26 cellular contexts compared by ENCODE assay signal in genomic region chr17:78515480-78515879, GRCh38.
A peak's percentile ranks its signal among the peaks of the same experiment; 100 is the strongest.
DNase-seq lines count a peak whose midpoint lies in the region; ATAC-seq, FAIRE-seq and TF ChIP-seq lines count a peak whose summit lies in the region.
"Had no signal": no experiment of that assay in that cellular context is flagged by ENCODE, and none has a peak within 500 bp of the region (broad histone marks: within the 10 kb centered on the region; RNA-seq: fewer than 3 reads in every experiment).

No MANE protein-coding gene starts in this region.

- DNase-seq in Right ventricle myocardium superior (no peak), right atrium auricular region (ENCODE audit: low spot score) (no peak), endodermal cell (peak; percentile 22), kidney (peak; percentile 7), aorta (peak; percentile 2 to 17), T-helper 2 cell (no peak), HPDE6-E6E7 (ENCODE audit: extremely low spot score) (no peak)
- DNase-seq: 8988T; ACHN; AML-193; BE2C; CD4-positive, alpha-beta T cell; CD8-positive, alpha-beta memory T cell; DMS 273 treated with DMSO at 0.1 percent for 48 hours; DMS79; EL; GDM1; GM23248; H9 had no signal

- no peaks in the 10 kb centered on the region for H3K9me3 ChIP-seq in right atrium auricular region
- H3K9me3 ChIP-seq in endodermal cell (ENCODE audit: control insufficient read depth, low read length): no peaks in the 10 kb centered on the region
- H3K9me3 ChIP-seq in kidney (ENCODE audit: control insufficient read depth in 1 of 2, low read length in 2 of 2): no peaks in the 10 kb centered on the region
- no peaks in the 10 kb centered on the region for H3K9me3 ChIP-seq in aorta (ENCODE audit: control insufficient read depth, low read length)
- H3K9me3 ChIP-seq: A549; BE2C; BLaER1 treated with 17β-estradiol and CSF1 and Interleukin-3, amounts not matched to agents 10 nM and 100 nM had no signal

- WGBS in endodermal cell (ENCODE audit: insufficient coverage in 1 of 2, insufficient read length in 1 of 2), 2 experiments: 83 to 86% methylated on average over 2 to 4 of the region's 4 CpGs
- 27 to 56% methylated on average over 4 of the region's 4 CpGs for WGBS in aorta, 2 donors

- TF ChIP-seq CTCF in right atrium auricular region (IDR thresholded peaks at IDR 0.05) (no peak), endodermal cell (conservative IDR thresholded peaks at IDR 0.05) (no peak), kidney (IDR thresholded peaks at IDR 0.05; ENCODE audit: borderline replicate concordance, extremely low read depth, insufficient read depth) (no peak)

- H3K27ac Mint-ChIP-seq in endodermal cell: no peak overlapping the region
- H3K27ac Mint-ChIP-seq: CD14-positive monocyte; CD4-positive, alpha-beta T cell; CD8-positive, alpha-beta memory T cell; H9 had no signal

- peaks cover 2% of the 10 kb centered on the region for H3K9me3 Mint-ChIP-seq in endodermal cell
- H3K9me3 Mint-ChIP-seq: CD4-positive, alpha-beta T cell; CD8-positive, alpha-beta memory T cell had no signal

- H3K36me3 Mint-ChIP-seq in endodermal cell (ENCODE audit: low read depth): no peaks in the 10 kb centered on the region
- H3K36me3 Mint-ChIP-seq: CD14-positive monocyte; CD8-positive, alpha-beta memory T cell had no signal

- no peaks in the 10 kb centered on the region for H3K4me1 Mint-ChIP-seq in endodermal cell
- H3K4me1 Mint-ChIP-seq: CD14-positive monocyte; CD8-positive, alpha-beta memory T cell; H9 had no signal

- H3K27me3 Mint-ChIP-seq in endodermal cell (ENCODE audit: insufficient read depth): no peaks in the 10 kb centered on the region
- H3K27me3 Mint-ChIP-seq: CD4-positive, alpha-beta T cell had no signal

- no peaks in the 10 kb centered on the region for H3K4me1 ChIP-seq in right atrium auricular region
- no peaks in the 10 kb centered on the region for H3K4me1 ChIP-seq in endodermal cell (ENCODE audit: control insufficient read depth, insufficient read depth, low read length)
- H3K4me1 ChIP-seq in kidney (ENCODE audit: control insufficient read depth in 1 of 2, insufficient read depth in 1 of 2, low read depth in 1 of 2, low read length in 2 of 2): no peaks in the 10 kb centered on the region
- no peaks in the 10 kb centered on the region for H3K4me1 ChIP-seq in aorta (ENCODE audit: control insufficient read depth in 1 of 2, insufficient read depth in 2 of 2, low read length in 2 of 2)
- H3K4me1 ChIP-seq: A549 had no signal

- ATAC-seq in Right ventricle myocardium superior (ENCODE audit: poor library complexity): peak; percentile 83
- ATAC-seq in aorta (ENCODE audit: low FRiP score): no peak
- ATAC-seq: A549, GM12878, HCT116 had no signal

- intact Hi-C loops in Right ventricle myocardium superior (cut with DNase I) (no loop called here), kidney (cut with DNase I) (no loop called here), aorta (cut with DNase I) (no loop called here)

- H3K4me3 Mint-ChIP-seq in endodermal cell: no peak overlapping the region
- H3K4me3 Mint-ChIP-seq: CD14-positive monocyte; CD4-positive, alpha-beta T cell; CD8-positive, alpha-beta memory T cell; H9 had no signal

- no peak overlapping the region for H3K4me3 ChIP-seq in right atrium auricular region
- H3K4me3 ChIP-seq in endodermal cell (ENCODE audit: low read length): no peak overlapping the region
- H3K4me3 ChIP-seq in kidney (ENCODE audit: low read length in 2 of 2): no peak overlapping the region
- no peak overlapping the region for H3K4me3 ChIP-seq in aorta (ENCODE audit: low read length in 2 of 2)
- H3K4me3 ChIP-seq: A549; BLaER1 treated with 17β-estradiol and CSF1 and Interleukin-3, amounts not matched to agents 10 nM and 100 nM; GM12878; GM23248 had no signal

- H3K9ac ChIP-seq in endodermal cell (ENCODE audit: extremely low read depth, low read length, poor library complexity, severe bottlenecking): no peak overlapping the region
- no peak overlapping the region for H3K9ac ChIP-seq in kidney (ENCODE audit: low read length in 2 of 2)
- H3K9ac ChIP-seq: BLaER1 treated with 17β-estradiol and CSF1 and Interleukin-3, amounts not matched to agents 10 nM and 100 nM; GM23248 had no signal

- no peak for FAIRE-seq in kidney (lab: Jason Lieb, UNC)
- FAIRE-seq: A549, D721Med, GM12878, H1 had no signal

- no peak overlapping the region for H3K27ac ChIP-seq in right atrium auricular region
- no peak overlapping the region for H3K27ac ChIP-seq in endodermal cell (ENCODE audit: low read depth, low read length)
- H3K27ac ChIP-seq in kidney (ENCODE audit: low read depth in 2 of 2, low read length in 2 of 2): no peak overlapping the region
- no peak overlapping the region for H3K27ac ChIP-seq in aorta (ENCODE audit: low read depth in 1 of 2, low read length in 2 of 2)
- H3K27ac ChIP-seq: BLaER1 treated with 17β-estradiol and CSF1 and Interleukin-3, amounts not matched to agents 10 nM and 100 nM; GM23248 had no signal

- H3K36me3 ChIP-seq in right atrium auricular region (no peaks in the 10 kb centered on the region), endodermal cell (ENCODE audit: control insufficient read depth, insufficient read depth, low read length) (no peaks in the 10 kb centered on the region), kidney (ENCODE audit: control insufficient read depth in 1 of 2, insufficient read depth in 2 of 2, low read length in 2 of 2) (no peaks in the 10 kb centered on the region), aorta (ENCODE audit: control insufficient read depth in 1 of 2, insufficient read depth in 2 of 2, low read length in 1 of 2) (no peaks in the 10 kb centered on the region)
- H3K36me3 ChIP-seq: BE2C had no signal

- H3K27me3 ChIP-seq in right atrium auricular region (no peaks in the 10 kb centered on the region), endodermal cell (ENCODE audit: control insufficient read depth, insufficient read depth, low read length, poor library complexity, severe bottlenecking) (no peaks in the 10 kb centered on the region), aorta (ENCODE audit: control insufficient read depth in 1 of 2, insufficient read depth in 2 of 2, low read length in 1 of 2) (peaks cover 0 to 1% of the 10 kb centered on the region in 2 donors)
- H3K27me3 ChIP-seq: BE2C; BLaER1 treated with 17β-estradiol and CSF1 and Interleukin-3, amounts not matched to agents 10 nM and 100 nM had no signal

Comparison
In these comparisons a context has a peak if more than half of its experiments do, and no peak if none do; other contexts are left out.
1. DNase-seq: peak in endodermal cell (single experiment), kidney (single experiment) and aorta (2 of 2); none in Right ventricle myocardium superior (single experiment), right atrium auricular region (single experiment), T-helper 2 cell (0 of 5) and HPDE6-E6E7 (single experiment).